In genomic region chr12:104707179-104707578, GRCh38 we compare ENCODE assay signal across 1 cellular context.
TF ChIP-seq lines count a peak whose summit lies in the region.

No MANE protein-coding gene starts in this region.

TF ChIP-seq in H1, 55 proteins besides CTCF, POLR2A, EP300 and RAD21:
- TF ChIP-seq GTF2F1 (IDR thresholded peaks at IDR 0.05; ENCODE audit: borderline replicate concordance, low read depth, low read length) (no peak), POU5F1 (IDR thresholded peaks at IDR 0.05; ENCODE audit: low read depth, low read length) (no peak), SP2 (IDR thresholded peaks at IDR 0.05; ENCODE audit: low read length) (no peak), GABPA (IDR thresholded peaks at IDR 0.05; ENCODE audit: borderline replicate concordance, insufficient read depth, low read length) (no peak), CHD7 (IDR thresholded peaks at IDR 0.05; ENCODE audit: insufficient replicate concordance, low read length) (no peak), SIN3A (conservative IDR thresholded peaks at IDR 0.05 in 1 of 2, IDR thresholded peaks at IDR 0.05 in 1 of 2; ENCODE audit: low read depth in 1 of 2, low read length in 2 of 2) (no peak), RXRA (IDR thresholded peaks at IDR 0.05; ENCODE audit: insufficient read depth, low read depth, low read length) (no peak), SP1 (IDR thresholded peaks at IDR 0.05; ENCODE audit: low read depth, low read length) (no peak), MAX (IDR thresholded peaks at IDR 0.05) (no peak), E2F6 (IDR thresholded peaks at IDR 0.05) (no peak), BRCA1 (IDR thresholded peaks at IDR 0.05; ENCODE audit: low read depth, low read length) (no peak), JUND (IDR thresholded peaks at IDR 0.05; ENCODE audit: low read length) (no peak), KDM4A (IDR thresholded peaks at IDR 0.05; ENCODE audit: low read depth, low read length, severe bottlenecking) (no peak), RFX5 (IDR thresholded peaks at IDR 0.05; ENCODE audit: borderline replicate concordance, low read depth, low read length) (no peak)
